In the genomic region with DNA sequence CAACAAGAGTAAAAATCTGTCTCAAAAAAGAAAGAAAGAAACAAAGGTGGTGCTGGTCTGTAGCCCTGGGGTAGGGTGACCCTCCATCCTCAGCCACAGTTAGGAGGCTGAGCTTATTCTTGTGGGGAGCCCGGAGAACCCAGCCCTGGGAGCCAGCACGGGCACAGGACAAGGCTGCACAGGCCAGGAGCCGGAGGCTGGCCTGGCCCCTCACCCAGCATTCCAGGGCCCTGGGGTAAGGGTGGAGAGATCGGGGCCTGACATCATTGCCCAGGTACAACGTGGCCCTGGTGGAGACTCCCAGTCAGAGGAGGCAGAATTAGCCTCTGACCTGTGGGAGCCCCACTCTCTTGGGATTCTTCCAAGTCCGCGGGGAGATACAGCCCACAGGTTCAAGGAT, we compare ENCODE assay signal across 17 cellular contexts. TPM values are rescaled to one million over a fixed set of nuclear protein-coding genes. Genes with fewer than 3 reads are reported as not detected.
DNase-seq lines count a peak whose midpoint lies in the region; ATAC-seq, FAIRE-seq and TF ChIP-seq lines count a peak whose summit lies in the region.
"Had no signal": no experiment of that assay in that cellular context is flagged by ENCODE, and none has a peak within 500 bp of the region (broad histone marks: within the 10 kb centered on the region; RNA-seq: fewer than 3 reads in every experiment).

No MANE protein-coding gene starts in this region.

- H3K14ac ChIP-seq in H1 (ENCODE audit: insufficient read length) (no peak overlapping the region), trophoblast cell (ENCODE audit: low read length) (no peak overlapping the region)

- peaks cover 0 to 11% of the 10 kb centered on the region in 2 experiments for H4K20me1 ChIP-seq in H1 (replicated peaks in 1 of 2; ENCODE audit: control insufficient read depth in 1 of 2, insufficient read depth in 2 of 2, low read length in 2 of 2)
- H4K20me1 ChIP-seq: BLaER1 treated with 17β-estradiol and CSF1 and Interleukin-3, amounts not matched to agents 10 nM and 100 nM had no signal

- H3K4me3 Mint-ChIP-seq in osteocyte (ENCODE audit: unreplicated experiment): no peak overlapping the region
- H3K4me3 Mint-ChIP-seq: activated T-helper 17 cell treated with anti-CD3 and anti-CD28 coated beads, Interleukin-2, amount 50 U/mL, for 72 hours had no signal

- no peak overlapping the region for H3K4me3 ChIP-seq in RWPE2 (ENCODE audit: severe bottlenecking)
- no peak overlapping the region for H3K4me3 ChIP-seq in H1 (ENCODE audit: extremely low read depth in 1 of 4, insufficient read depth in 2 of 4, low read depth in 3 of 4, low read length in 4 of 4)
- no peak overlapping the region for H3K4me3 ChIP-seq in MG63
- no peak overlapping the region for H3K4me3 ChIP-seq in trophoblast cell (ENCODE audit: low read depth, low read length)
- H3K4me3 ChIP-seq: BLaER1 treated with 17β-estradiol and CSF1 and Interleukin-3, amounts not matched to agents 10 nM and 100 nM; mucosa of descending colon had no signal

- no peak overlapping the region for H3K9ac ChIP-seq in H1 (replicated peaks in 1 of 4; ENCODE audit: extremely low read depth in 1 of 4, low read depth in 3 of 4, low read length in 3 of 4)
- H3K9ac ChIP-seq in trophoblast cell (ENCODE audit: low read length): no peak overlapping the region
- H3K9ac ChIP-seq: BLaER1 treated with 17β-estradiol and CSF1 and Interleukin-3, amounts not matched to agents 10 nM and 100 nM; parathyroid adenoma had no signal

- no peak overlapping the region for H2BK20ac ChIP-seq in H1 (ENCODE audit: low read length)

- no peak for TF ChIP-seq RAD21 in H1 (IDR thresholded peaks at IDR 0.05 in 1 of 2, conservative IDR thresholded peaks at IDR 0.05 in 1 of 2; ENCODE audit: low read depth in 2 of 2, low read length in 2 of 2)

- H3K36me3 Mint-ChIP-seq in osteocyte (ENCODE audit: unreplicated experiment): no peaks in the 10 kb centered on the region

- TF ChIP-seq EP300 in H1 (IDR thresholded peaks at IDR 0.05; ENCODE audit: borderline replicate concordance in 1 of 2, low read depth in 2 of 2, low read length in 2 of 2): no peak

- 0 out of 3 replicates have a peak, but pooled peaks have one; percentile 6 for ATAC-seq in RWPE2 (ENCODE audit: low read depth)
- ATAC-seq: activated T-helper 17 cell treated with anti-CD3 and anti-CD28 coated beads, Interleukin-2, amount 50 U/mL, for 72 hours had no signal

- H3K23me2 ChIP-seq in H1 (ENCODE audit: low read depth, low read length): peaks cover 12% of the 10 kb centered on the region; the same call in 1 of the 2 replicates

- no peak overlapping the region for H3K23ac ChIP-seq in H1 (ENCODE audit: insufficient read length)
- no peak overlapping the region for H3K23ac ChIP-seq in trophoblast cell (ENCODE audit: low read length)

- 74% methylated on average over 7 of the region's 7 CpGs; no CpG with 5 or more reads in 1 of the 2 experiments for WGBS in H1 (ENCODE audit: extremely low coverage in 1 of 2, insufficient coverage in 1 of 2, insufficient read length in 1 of 2, insufficient replicate concordance in 2 of 2, low coverage in 1 of 2, low lambda C conversion rate in 2 of 2, missing lambda C conversion rate in 1 of 2), 2 experiments
- WGBS in trophoblast cell (ENCODE audit: extremely low coverage, insufficient coverage, insufficient read length): no CpG with 5 or more reads among the region's 7 CpGs

- H2AFZ ChIP-seq in H1 (ENCODE audit: low read length): peak overlapping the region; percentile 69
- H2AFZ ChIP-seq in trophoblast cell (ENCODE audit: insufficient read depth, low read length, poor library complexity): no peak overlapping the region
- H2AFZ ChIP-seq: parathyroid adenoma had no signal

- H2AK5ac ChIP-seq in H1 (ENCODE audit: low read depth, low read length) (no peak overlapping the region), trophoblast cell (ENCODE audit: low read length) (no peak overlapping the region)

- H4K5ac ChIP-seq in H1 (ENCODE audit: insufficient read length, low read depth, low read length): no peak overlapping the region

- no peak for FAIRE-seq in H1 (lab: Jason Lieb, UNC)
- FAIRE-seq: colon, islet of Langerhans, TTC549 had no signal

- no peak overlapping the region for H3K18ac ChIP-seq in H1 (ENCODE audit: extremely low read depth, low read length)
- no peak overlapping the region for H3K18ac ChIP-seq in trophoblast cell (ENCODE audit: low read length)

- no peaks in the 10 kb centered on the region for H3K9me3 Mint-ChIP-seq in osteocyte (ENCODE audit: unreplicated experiment)
- H3K9me3 Mint-ChIP-seq: activated T-helper 17 cell treated with anti-CD3 and anti-CD28 coated beads, Interleukin-2, amount 50 U/mL, for 72 hours had no signal

- CTCF ChIA-PET in H1 (lab: Charles Lee; ENCODE audit: partially characterized antibody): interaction anchor here (0.6 to 4.9 kb wide), 8 partner anchors 10 to 85 kb away, joined by 3 to 50 read pairs (median 5); a partner anchor contains a TSS

- H2BK15ac ChIP-seq in H1 (ENCODE audit: low read length): no peak overlapping the region

- H3K9me3 ChIP-seq in RWPE2 (ENCODE audit: severe bottlenecking) (no peaks in the 10 kb centered on the region), H1 (ENCODE audit: insufficient read depth in 2 of 2, low read depth in 1 of 2, low read length in 1 of 2) (no peaks in the 10 kb centered on the region), MG63 (peaks cover 3% of the 10 kb centered on the region; the same call in 1 of the 2 replicates), trophoblast cell (ENCODE audit: insufficient read depth, low read depth, low read length) (peaks cover 9% of the 10 kb centered on the region)
- H3K9me3 ChIP-seq: BLaER1 treated with 17β-estradiol and CSF1 and Interleukin-3, amounts not matched to agents 10 nM and 100 nM; mucosa of descending colon had no signal

- peaks cover 9% of the 10 kb centered on the region for H3K4me1 Mint-ChIP-seq in osteocyte (ENCODE audit: unreplicated experiment)
- H3K4me1 Mint-ChIP-seq: activated T-helper 17 cell treated with anti-CD3 and anti-CD28 coated beads, Interleukin-2, amount 50 U/mL, for 72 hours had no signal

- H3K4ac ChIP-seq in H1 (replicated peaks; ENCODE audit: insufficient read length, low read depth, low read length) (no peak overlapping the region), trophoblast cell (ENCODE audit: low read depth, low read length) (no peak overlapping the region)

- H3K27ac ChIP-seq in RWPE2 (ENCODE audit: poor library complexity, severe bottlenecking) (peak overlapping the region; percentile 26), H1 (ENCODE audit: low read depth, low read length) (no peak overlapping the region), trophoblast cell (ENCODE audit: low read depth, low read length) (no peak overlapping the region)
- H3K27ac ChIP-seq: BLaER1 treated with 17β-estradiol and CSF1 and Interleukin-3, amounts not matched to agents 10 nM and 100 nM; parathyroid adenoma had no signal

- H3K79me2 ChIP-seq in H1 (ENCODE audit: control insufficient read depth in 1 of 2, insufficient read depth in 2 of 2, low read length in 2 of 2): no peaks in the 10 kb centered on the region
- no peaks in the 10 kb centered on the region for H3K79me2 ChIP-seq in trophoblast cell (ENCODE audit: control insufficient read depth, insufficient read depth, low read length, poor library complexity)
- H3K79me2 ChIP-seq: parathyroid adenoma had no signal

- no peak overlapping the region for H4K12ac ChIP-seq in trophoblast cell (ENCODE audit: low read depth, low read length)

- H3K56ac ChIP-seq in H1 (replicated peaks; ENCODE audit: insufficient read length, low read depth, low read length): no peak overlapping the region

- no peak for TF ChIP-seq CTCF in RWPE2 (IDR thresholded peaks at IDR 0.05; ENCODE audit: poor library complexity, severe bottlenecking)
- no peak for TF ChIP-seq CTCF in H1 (IDR thresholded peaks at IDR 0.05; ENCODE audit: control extremely low read depth in 1 of 3, insufficient read depth in 1 of 3, low read depth in 1 of 3, low read length in 3 of 3)
- no peak for TF ChIP-seq CTCF in osteocyte (IDR thresholded peaks at IDR 0.05)

- no peaks in the 10 kb centered on the region for H3K27me3 Mint-ChIP-seq in osteocyte (ENCODE audit: unreplicated experiment)
- H3K27me3 Mint-ChIP-seq: activated T-helper 17 cell treated with anti-CD3 and anti-CD28 coated beads, Interleukin-2, amount 50 U/mL, for 72 hours had no signal

- H4K91ac ChIP-seq in H1 (replicated peaks; ENCODE audit: insufficient read length, low read length): no peak overlapping the region
- H4K91ac ChIP-seq in trophoblast cell (ENCODE audit: low read depth, low read length): no peak overlapping the region

- H3K79me1 ChIP-seq in H1 (ENCODE audit: low read depth, low read length): no peaks in the 10 kb centered on the region
- H3K79me1 ChIP-seq in trophoblast cell (ENCODE audit: low read length): no peaks in the 10 kb centered on the region

- peak overlapping the region; percentile 9; the same call in 1 of the 2 replicates for H2BK12ac ChIP-seq in H1 (ENCODE audit: low read depth, low read length)
- H2BK12ac ChIP-seq in trophoblast cell (ENCODE audit: low read length): no peak overlapping the region

- POLR2A ChIA-PET in H1 (lab: Charles Lee; ENCODE audit: partially characterized antibody): interaction anchor here (1.6 to 1.9 kb wide), 2 partner anchors 54 to 107 kb away, joined by 3 to 8 read pairs; a partner anchor contains a TSS

- no peaks in the 10 kb centered on the region for H3K4me1 ChIP-seq in RWPE2 (ENCODE audit: insufficient read depth, poor library complexity, severe bottlenecking)
- H3K4me1 ChIP-seq in H1 (replicated peaks in 1 of 4; ENCODE audit: control insufficient read depth in 3 of 4, insufficient read depth in 4 of 4, low read length in 3 of 4): peaks cover 0 to 19% (median 4%) of the 10 kb centered on the region in 4 experiments; a peak in 2 of 7 replicates
- peaks cover 8 to 16% of the 10 kb centered on the region in 2 experiments for H3K4me1 ChIP-seq in trophoblast cell (ENCODE audit: control insufficient read depth in 1 of 2, insufficient read depth in 2 of 2, low read length in 2 of 2)
- H3K4me1 ChIP-seq: parathyroid adenoma had no signal

- TF ChIP-seq POLR2A in H1 (IDR thresholded peaks at IDR 0.05; ENCODE audit: control extremely low read depth in 1 of 2, low read depth in 2 of 2, low read length in 2 of 2): no peak

- H3K27me3 ChIP-seq in RWPE2 (ENCODE audit: insufficient read depth, poor library complexity, severe bottlenecking) (no peaks in the 10 kb centered on the region), H1 (replicated peaks in 1 of 4; ENCODE audit: control insufficient read depth in 3 of 4, extremely low read depth in 1 of 4, insufficient read depth in 3 of 4, low read length in 3 of 4) (peaks cover 0 to 3% (median 0%) of the 10 kb centered on the region in 4 experiments; a peak in 1 of 7 replicates), MG63 (no peaks in the 10 kb centered on the region), trophoblast cell (ENCODE audit: insufficient read depth, low read length) (no peaks in the 10 kb centered on the region)
- H3K27me3 ChIP-seq: BLaER1 treated with 17β-estradiol and CSF1 and Interleukin-3, amounts not matched to agents 10 nM and 100 nM had no signal

- no peak overlapping the region for H4K8ac ChIP-seq in H1 (ENCODE audit: extremely low read depth, insufficient read depth, low read length)
- no peak overlapping the region for H4K8ac ChIP-seq in trophoblast cell (ENCODE audit: low read depth, low read length)

- H3K4me2 ChIP-seq in H1 (ENCODE audit: insufficient read depth in 1 of 2, low read depth in 2 of 2, low read length in 2 of 2) (no peak overlapping the region), trophoblast cell (ENCODE audit: low read length) (no peak overlapping the region)
- H3K4me2 ChIP-seq: BLaER1 treated with 17β-estradiol and CSF1 and Interleukin-3, amounts not matched to agents 10 nM and 100 nM had no signal

- peak overlapping the region; percentile 50 for H3K27ac Mint-ChIP-seq in osteocyte (ENCODE audit: unreplicated experiment)
- H3K27ac Mint-ChIP-seq: activated T-helper 17 cell treated with anti-CD3 and anti-CD28 coated beads, Interleukin-2, amount 50 U/mL, for 72 hours had no signal

- DNase-seq in RWPE2 (ENCODE audit: low spot score) (no peak), H1 (ENCODE audit: low read depth in 1 of 2, low spot score in 2 of 2) (no peak), osteocyte (ENCODE audit: extremely low spot score, unreplicated experiment) (no peak), MG63 (no peak), trophoblast cell (no peak), NAMALWA (ENCODE audit: low spot score) (no peak)
- DNase-seq: activated CD4-positive, alpha-beta T cell treated with anti-CD3 and anti-CD28 coated beads, Interleukin-2, amount 50 U/mL, for 48 hours; anterior cingulate cortex; erythroblast; head of caudate nucleus had no signal

- H2BK5ac ChIP-seq in H1 (ENCODE audit: low read depth, low read length) (no peak overlapping the region), trophoblast cell (ENCODE audit: low read depth, low read length, poor library complexity) (no peak overlapping the region)

- H3K36me3 ChIP-seq in RWPE2 (ENCODE audit: low read depth) (no peaks in the 10 kb centered on the region), H1 (ENCODE audit: control insufficient read depth in 2 of 4, insufficient read depth in 4 of 4, low read length in 3 of 4) (no peaks in the 10 kb centered on the region; a peak in 1 of 8 replicates), MG63 (no peaks in the 10 kb centered on the region), trophoblast cell (ENCODE audit: control insufficient read depth in 1 of 2, insufficient read depth in 2 of 2, low read length in 2 of 2) (no peaks in the 10 kb centered on the region)
- H3K36me3 ChIP-seq: BLaER1 treated with 17β-estradiol and CSF1 and Interleukin-3, amounts not matched to agents 10 nM and 100 nM had no signal

- H2BK120ac ChIP-seq in H1 (replicated peaks; ENCODE audit: low read depth, low read length): no peak overlapping the region
- H2BK120ac ChIP-seq in trophoblast cell (ENCODE audit: insufficient read depth, low read length, poor library complexity): no peak overlapping the region

RNA-seq across cellular contexts. Expression of a gene that starts 10.3 kb away (rescaled TPM):
- 0.36 and 0.50 TPM in 2 replicates for total RNA-seq in H1 (2021; fragmentation: NEBNext Ultra II Directional; extraction: Animal tissue kit (Norgen Biotek cat#: 25700))
- 0.95 and 0.96 TPM in 2 replicates for polyA plus RNA-seq in H1 (2011; rRNA removed)
- polyA plus RNA-seq in H1 (2011; cell fraction: cytosol; rRNA removed): 0.76 TPM
- 0.87 TPM for polyA plus RNA-seq in H1 (2011; cell fraction: nucleus; rRNA removed)
- 0.44 to 0.88 TPM (median 0.81 TPM) in 4 replicates for polyA plus RNA-seq in H1 (2012, experiment 1 of 2)
- 0.88 TPM for polyA plus RNA-seq in H1 (2012, experiment 2 of 2)
- 0.55 TPM for polyA plus RNA-seq in H1 (2013, experiment 1 of 2)
- polyA plus RNA-seq in H1 (2013, experiment 2 of 2): 0.46 TPM
- polyA minus RNA-seq in H1 (2011; rRNA and poly(A)+ RNA removed): 0.19 and 1.00 TPM in 2 replicates
- polyA minus RNA-seq in H1 (2011; cell fraction: cytosol; rRNA and poly(A)+ RNA removed): 22.5 TPM
- 11.9 TPM for polyA minus RNA-seq in H1 (2011; cell fraction: nucleus; rRNA and poly(A)+ RNA removed)
- total RNA-seq in osteocyte: 40.5 and 43.2 TPM in 2 replicates
- not detected in 2 replicates for total RNA-seq in MG63 (2014; rRNA removed; shearing (Covaris generic); ENCODE audit: low replicate concordance)
- 145 and 161 TPM in 2 replicates for polyA plus RNA-seq in trophoblast cell (2013)

RNA-seq across cellular contexts. Expression of a gene that starts 22.1 kb away (rescaled TPM):
- not detected in 2 replicates for total RNA-seq in H1 (2021; fragmentation: NEBNext Ultra II Directional; extraction: Animal tissue kit (Norgen Biotek cat#: 25700))
- polyA plus RNA-seq in H1 (2011; rRNA removed): not detected in 2 replicates
- polyA plus RNA-seq in H1 (2011; cell fraction: cytosol; rRNA removed): not detected
- polyA plus RNA-seq in H1 (2011; cell fraction: nucleus; rRNA removed): not detected
- polyA plus RNA-seq in H1 (2012, experiment 1 of 2): not detected in 4 replicates
- polyA plus RNA-seq in H1 (2012, experiment 2 of 2): not detected
- not detected for polyA plus RNA-seq in H1 (2013, experiment 1 of 2)
- not detected for polyA plus RNA-seq in H1 (2013, experiment 2 of 2)
- polyA minus RNA-seq in H1 (2011; rRNA and poly(A)+ RNA removed): not detected in 2 replicates
- not detected for polyA minus RNA-seq in H1 (2011; cell fraction: cytosol; rRNA and poly(A)+ RNA removed)
- polyA minus RNA-seq in H1 (2011; cell fraction: nucleus; rRNA and poly(A)+ RNA removed): not detected
- 1.3 and 1.4 TPM in 2 replicates for total RNA-seq in osteocyte
- not detected in 2 replicates for total RNA-seq in MG63 (2014; rRNA removed; shearing (Covaris generic); ENCODE audit: low replicate concordance)
- 7.9 and 8.4 TPM in 2 replicates for polyA plus RNA-seq in trophoblast cell (2013)
- total RNA-seq: activated T-helper 17 cell treated with anti-CD3 and anti-CD28 coated beads, Interleukin-2, amount 50 U/mL, for 72 hours; mucosa of descending colon had no signal

RNA-seq across cellular contexts. Expression of a gene that starts 47.9 kb away (rescaled TPM):
- not detected in 2 replicates for total RNA-seq in H1 (2021; fragmentation: NEBNext Ultra II Directional; extraction: Animal tissue kit (Norgen Biotek cat#: 25700))
- polyA plus RNA-seq in H1 (2011; rRNA removed): 0.13 and 0.35 TPM in 2 replicates
- polyA plus RNA-seq in H1 (2011; cell fraction: cytosol; rRNA removed): not detected
- polyA plus RNA-seq in H1 (2011; cell fraction: nucleus; rRNA removed): not detected
- polyA plus RNA-seq in H1 (2012, experiment 1 of 2): not detected in 4 replicates
- not detected for polyA plus RNA-seq in H1 (2012, experiment 2 of 2)
- polyA plus RNA-seq in H1 (2013, experiment 1 of 2): not detected
- polyA plus RNA-seq in H1 (2013, experiment 2 of 2): not detected
- polyA minus RNA-seq in H1 (2011; rRNA and poly(A)+ RNA removed): 0.16 and 0.61 TPM in 2 replicates
- polyA minus RNA-seq in H1 (2011; cell fraction: cytosol; rRNA and poly(A)+ RNA removed): not detected
- not detected for polyA minus RNA-seq in H1 (2011; cell fraction: nucleus; rRNA and poly(A)+ RNA removed)
- not detected in 2 replicates for total RNA-seq in osteocyte
- total RNA-seq in MG63 (2014; rRNA removed; shearing (Covaris generic); ENCODE audit: low replicate concordance): 6.1 and 7.9 TPM in 2 replicates
- 12.0 and 12.4 TPM in 2 replicates for polyA plus RNA-seq in trophoblast cell (2013)
- total RNA-seq: activated T-helper 17 cell treated with anti-CD3 and anti-CD28 coated beads, Interleukin-2, amount 50 U/mL, for 72 hours had no signal

RNA-seq across cellular contexts. Expression of a gene that starts 54.0 kb away (rescaled TPM):
- total RNA-seq in H1 (2021; fragmentation: NEBNext Ultra II Directional; extraction: Animal tissue kit (Norgen Biotek cat#: 25700)): 528 and 539 TPM in 2 replicates
- polyA plus RNA-seq in H1 (2011; rRNA removed): 89.3 and 175 TPM in 2 replicates
- polyA plus RNA-seq in H1 (2011; cell fraction: cytosol; rRNA removed): 105 TPM
- 101 TPM for polyA plus RNA-seq in H1 (2011; cell fraction: nucleus; rRNA removed)
- polyA plus RNA-seq in H1 (2012, experiment 1 of 2): 476 to 568 TPM (median 517 TPM) in 4 replicates
- 186 TPM for polyA plus RNA-seq in H1 (2012, experiment 2 of 2)
- 266 TPM for polyA plus RNA-seq in H1 (2013, experiment 1 of 2)
- 257 TPM for polyA plus RNA-seq in H1 (2013, experiment 2 of 2)
- 91.0 and 95.7 TPM in 2 replicates for polyA minus RNA-seq in H1 (2011; rRNA and poly(A)+ RNA removed)
- 120 TPM for polyA minus RNA-seq in H1 (2011; cell fraction: cytosol; rRNA and poly(A)+ RNA removed)
- 121 TPM for polyA minus RNA-seq in H1 (2011; cell fraction: nucleus; rRNA and poly(A)+ RNA removed)
- total RNA-seq in osteocyte: 1,019 and 1,057 TPM in 2 replicates
- 42.2 and 90.7 TPM in 2 replicates for total RNA-seq in MG63 (2014; rRNA removed; shearing (Covaris generic); ENCODE audit: low replicate concordance)
- 905 and 911 TPM in 2 replicates for polyA plus RNA-seq in trophoblast cell (2013)

Comparison
In these comparisons a context has a peak if more than half of its experiments do, and no peak if none do; other contexts are left out.
1. RNA of a gene that starts 10.3 kb away (total RNA-seq): 40.5 to 43.2 TPM in osteocyte; 0.36 to 0.50 TPM in H1 and not detected in MG63; every median in the first group is over 10 times any median in the second.